In the genomic region with DNA sequence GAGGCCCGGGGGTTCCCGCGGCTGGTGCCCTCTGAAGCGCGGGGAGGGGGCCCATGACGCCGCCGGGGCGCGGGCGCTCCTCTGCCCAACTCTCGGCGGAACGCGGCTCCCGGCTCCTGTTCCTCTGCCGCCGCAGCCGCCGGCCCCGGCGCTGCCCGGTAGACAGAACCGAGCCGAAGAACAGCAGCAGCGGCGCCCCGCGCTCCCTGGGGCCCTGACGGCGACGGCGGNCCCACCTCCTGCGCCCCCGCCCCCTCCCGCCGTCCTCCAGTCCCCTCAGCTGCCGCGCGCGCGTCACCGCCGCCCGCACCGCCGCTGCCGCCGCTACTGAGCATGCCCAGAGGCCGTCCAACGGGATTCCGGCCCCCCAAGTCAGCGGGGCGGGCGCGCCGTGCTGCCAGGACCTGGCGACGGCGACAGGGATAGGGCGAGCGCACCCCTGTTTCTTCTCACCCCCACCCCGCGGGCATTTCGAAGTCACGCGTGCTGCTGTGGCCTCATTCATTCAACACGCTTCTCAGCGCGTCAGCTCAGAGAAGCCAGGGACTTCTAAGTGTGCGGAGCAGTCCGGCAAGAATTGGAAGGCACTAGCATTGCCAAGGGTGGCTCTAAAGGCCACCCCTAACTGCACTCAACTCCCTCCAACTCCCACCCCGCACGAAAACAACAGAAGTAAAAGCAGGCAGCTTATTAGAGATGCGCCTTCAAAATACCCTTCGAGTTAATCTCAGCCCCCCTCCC, we compare ENCODE assay signal across 8 cellular contexts. TPM values are rescaled to one million over a fixed set of nuclear protein-coding genes. Genes with fewer than 3 reads are reported as not detected.
DNase-seq lines count a peak whose midpoint lies in the region; ATAC-seq and TF ChIP-seq lines count a peak whose summit lies in the region.

A gene (minus strand): TSS at position 182 of the 741 bp plus-strand sequence. CDS start 283 bp downstream, outside the sequence.

- no peaks in the 10 kb centered on the region for H3K27me3 Mint-ChIP-seq in natural killer cell treated with Interleukin-12 subunit alpha and Interleukin-12 subunit beta and Interleukin-15 and Interleukin-18, amount 100 ng/mL, for 72 hours

- H3K27ac Mint-ChIP-seq in natural killer cell treated with Interleukin-12 subunit alpha and Interleukin-12 subunit beta and Interleukin-15 and Interleukin-18, amount 100 ng/mL, for 72 hours = peak within 1 kb of the TSS; percentile 89 to 97

- H3K36me3 Mint-ChIP-seq in natural killer cell treated with Interleukin-12 subunit alpha and Interleukin-12 subunit beta and Interleukin-15 and Interleukin-18, amount 100 ng/mL, for 72 hours = no peaks in the 10 kb centered on the region

- H3K9me3 Mint-ChIP-seq in natural killer cell treated with Interleukin-12 subunit alpha and Interleukin-12 subunit beta and Interleukin-15 and Interleukin-18, amount 100 ng/mL, for 72 hours = no peaks in the 10 kb centered on the region

- in situ Hi-C loops in KBM-7 (cut with MboI; ENCODE audit: low pct_unique_long_range_greater_than_20kb, low sequenced_read_pairs) = no loop called here

- TF ChIP-seq CTCF in fibroblast of mammary gland (conservative IDR thresholded peaks at IDR 0.05; ENCODE audit: control insufficient read depth, insufficient read depth, low read depth, low read length) = no peak

- H3K4me3 ChIP-seq in fibroblast of mammary gland (ENCODE audit: control insufficient read depth, low read depth, low read length) = peak within 1 kb of the TSS; percentile 80

- peaks cover 19 to 42% of the 10 kb centered on the region in 2 donors for H3K4me1 Mint-ChIP-seq in natural killer cell treated with Interleukin-12 subunit alpha and Interleukin-12 subunit beta and Interleukin-15 and Interleukin-18, amount 100 ng/mL, for 72 hours (ENCODE audit: low read depth in 2 of 2)

- DNase-seq in DMS79 treated with DMSO at 0.1 percent for 48 hours (lab: John Stamatoyannopoulos, UW) = peak; percentile 49
- DNase-seq in KBM-7 = peak; percentile 92
- DNase-seq in RPMI7951 (ENCODE audit: low read depth) = peak; percentile 90
- peak; percentile 89 to 92 for DNase-seq in activated T-helper 1 cell treated with anti-CD3 and anti-CD28 coated beads, Interleukin-2, amount 50 U/mL, for 16 hours (ENCODE audit: low read depth in 1 of 2, low spot score in 1 of 2)
- DNase-seq in fibroblast of mammary gland (ENCODE audit: low read depth) = peak; percentile 74
- DNase-seq in natural killer cell treated with Interleukin-12 subunit alpha and Interleukin-12 subunit beta and Interleukin-15 and Interleukin-18, amount 100 ng/mL, for 72 hours (ENCODE audit: low spot score) = peak; percentile 99
- peak; percentile 98 for DNase-seq in stimulated activated naive CD8-positive, alpha-beta T cell treated with anti-CD3 and anti-CD28 coated beads, Interleukin-15, Interleukin-2, amounts not matched to agents 100 U/mL and 50 U/mL, for 24 hours

- peak within 1 kb of the TSS; percentile 87 for H3K4me3 Mint-ChIP-seq in natural killer cell treated with Interleukin-12 subunit alpha and Interleukin-12 subunit beta and Interleukin-15 and Interleukin-18, amount 100 ng/mL, for 72 hours

- ATAC-seq in GM21723 (IDR thresholded peaks at IDR 0.05; ENCODE audit: unreplicated experiment) = peak; percentile 56
- ATAC-seq in natural killer cell treated with Interleukin-12 subunit alpha and Interleukin-12 subunit beta and Interleukin-15 and Interleukin-18, amount 100 ng/mL, for 72 hours = peak; percentile 89 to 90
- peak; percentile 76 for ATAC-seq in stimulated activated naive CD8-positive, alpha-beta T cell treated with anti-CD3 and anti-CD28 coated beads, Interleukin-15, Interleukin-2, amounts not matched to agents 100 U/mL and 50 U/mL, for 24 hours

RNA-seq across cellular contexts. Expression of the gene that starts here (rescaled TPM):
- total RNA-seq in RPMI7951 (2014; rRNA removed; shearing (Covaris generic)) = 10.7 and 12.9 TPM in 2 replicates
- 10 to 100 TPM in 1 of 2 donors, 1 to 10 TPM in 1; 5.6 to 10.0 TPM for total RNA-seq in natural killer cell treated with Interleukin-12 subunit alpha and Interleukin-12 subunit beta and Interleukin-15 and Interleukin-18, amount 100 ng/mL, for 72 hours

Comparison
In these comparisons a context has a peak if more than half of its experiments do, and no peak if none do; other contexts are left out.
1. Peak in every context shown above with its lines: DNase-seq, ATAC-seq and H3K4me3 ChIP-seq.
2. DNase-seq: peak in every context shown above with its lines; median percentile 99 in natural killer cell treated with Interleukin-12 subunit alpha and Interleukin-12 subunit beta and Interleukin-15 and Interleukin-18, amount 100 ng/mL, for 72 hours; 98 in stimulated activated naive CD8-positive, alpha-beta T cell treated with anti-CD3 and anti-CD28 coated beads, Interleukin-15, Interleukin-2, amounts not matched to agents 100 U/mL and 50 U/mL, for 24 hours; 92 in KBM-7; 90 in activated T-helper 1 cell treated with anti-CD3 and anti-CD28 coated beads, Interleukin-2, amount 50 U/mL, for 16 hours; 90 in RPMI7951; 74 in fibroblast of mammary gland; 49 in DMS79 treated with DMSO at 0.1 percent for 48 hours.